18 cellular contexts compared by ENCODE assay signal in genomic region chr11:31786996-31787685, GRCh38. TPM values are rescaled to one million over a fixed set of nuclear protein-coding genes. Genes with fewer than 3 reads are reported as not detected.
"Had no signal": no experiment of that assay in that cellular context is flagged by ENCODE, and none has a peak within 500 bp of the region (broad histone marks: within the 10 kb centered on the region; RNA-seq: fewer than 3 reads in every experiment).

No MANE protein-coding gene starts in this region.

- H3K4me3 ChIP-seq: ascending aorta, cardiac muscle cell, colonic mucosa, lower lobe of right lung, ovary, sigmoid colon, spleen, testis had no signal

- DNase-seq: activated CD4-positive, alpha-beta T cell treated with anti-CD3 and anti-CD28 coated beads, Interleukin-2, amount 50 U/mL, for 1 hour; activated naive CD4-positive, alpha-beta T cell treated with anti-CD3 and anti-CD28 coated beads, Interleukin-2, amount 10 ng/mL, durations not matched to agents 7 days and 5 days; activated T-cell treated with anti-CD3 and anti-CD28 coated beads for 4 hours; colonic mucosa; foreskin fibroblast; left cardiac atrium; lower lobe of right lung; ovary; sigmoid colon; spleen; stimulated activated naive CD8-positive, alpha-beta T cell treated with anti-CD3 and anti-CD28 coated beads, Interleukin-15, amount 100 ng/mL, for 72 hours; T-helper 17 cell; testis had no signal

- H3K27ac Mint-ChIP-seq: activated naive CD4-positive, alpha-beta T cell treated with anti-CD3 and anti-CD28 coated beads, Interleukin-2, amount 10 ng/mL, durations not matched to agents 7 days and 5 days; T-helper 17 cell had no signal

- FAIRE-seq: endothelial cell of umbilical vein had no signal

- H3K4me3 Mint-ChIP-seq: activated naive CD4-positive, alpha-beta T cell treated with anti-CD3 and anti-CD28 coated beads, Interleukin-2, amount 10 ng/mL, durations not matched to agents 7 days and 5 days; stimulated activated naive CD8-positive, alpha-beta T cell treated with anti-CD3 and anti-CD28 coated beads, Interleukin-15, amount 100 ng/mL, for 72 hours; T-helper 17 cell had no signal

- H3K4me1 ChIP-seq: ascending aorta, colonic mucosa, lower lobe of right lung, spleen, testis had no signal

- H3K36me3 ChIP-seq: ascending aorta, cardiac muscle cell, colonic mucosa, lower lobe of right lung, ovary, sigmoid colon had no signal

- H3K27ac ChIP-seq: ascending aorta, cardiac muscle cell, colonic mucosa, lower lobe of right lung, ovary, sigmoid colon, spleen, testis had no signal

- H3K36me3 Mint-ChIP-seq: activated naive CD4-positive, alpha-beta T cell treated with anti-CD3 and anti-CD28 coated beads, Interleukin-2, amount 10 ng/mL, durations not matched to agents 7 days and 5 days had no signal

- H3K27me3 ChIP-seq: ascending aorta, colonic mucosa, ovary, sigmoid colon, testis had no signal

- H3K9me3 ChIP-seq: ascending aorta, colonic mucosa, lower lobe of right lung, ovary, sigmoid colon, spleen, testis had no signal

- H3K4me1 Mint-ChIP-seq: activated naive CD4-positive, alpha-beta T cell treated with anti-CD3 and anti-CD28 coated beads, Interleukin-2, amount 10 ng/mL, durations not matched to agents 7 days and 5 days; stimulated activated naive CD8-positive, alpha-beta T cell treated with anti-CD3 and anti-CD28 coated beads, Interleukin-15, amount 100 ng/mL, for 72 hours had no signal

- ATAC-seq: left cardiac atrium; lower lobe of right lung; stimulated activated naive CD8-positive, alpha-beta T cell treated with anti-CD3 and anti-CD28 coated beads, Interleukin-15, amount 100 ng/mL, for 72 hours; T-helper 17 cell had no signal

- H3K9me3 Mint-ChIP-seq: activated naive CD4-positive, alpha-beta T cell treated with anti-CD3 and anti-CD28 coated beads, Interleukin-2, amount 10 ng/mL, durations not matched to agents 7 days and 5 days; stimulated activated naive CD8-positive, alpha-beta T cell treated with anti-CD3 and anti-CD28 coated beads, Interleukin-15, amount 100 ng/mL, for 72 hours had no signal

RNA-seq across cellular contexts. Expression of gene PAX6, which starts 24.0 kb away (rescaled TPM):
- total RNA-seq: activated CD8-positive, alpha-beta memory T cell treated with anti-CD3 and anti-CD28 coated beads for 36 hours; ascending aorta; endothelial cell of umbilical vein; left cardiac atrium; lower lobe of right lung; ovary; sigmoid colon; spleen; T-helper 17 cell; urinary bladder had no signal
- polyA plus RNA-seq: endothelial cell of umbilical vein, ovary, urinary bladder had no signal
